Comparison of ENCODE assay signal across 20 cellular contexts in genomic region chr2:132776271-132776670, GRCh38.
"Had no signal": no experiment of that assay in that cellular context is flagged by ENCODE, and none has a peak within 500 bp of the region (broad histone marks: within the 10 kb centered on the region; RNA-seq: fewer than 3 reads in every experiment).

No MANE protein-coding gene starts in this region.

- H3K27ac Mint-ChIP-seq: activated CD4-positive, alpha-beta memory T cell treated with anti-CD3 and anti-CD28 coated beads, Interleukin-2, amount 10 ng/mL, durations not matched to agents 7 days and 5 days; activated naive CD4-positive, alpha-beta T cell treated with anti-CD3 and anti-CD28 coated beads, Interleukin-2, amount 10 ng/mL, durations not matched to agents 7 days and 5 days; activated T-cell treated with anti-CD3 and anti-CD28 coated beads, Interleukin-2, amount 50 U/mL, for 72 hours; dendritic cell treated with granulocyte-macrophage colony-stimulating factor and Interleukin-4, amounts not matched to agents 40 ng/mL and 50 ng/mL, for 4 days; memory B cell; T-helper 1 cell treated with Interleukin-12 subunit alpha and Interleukin-12 subunit beta and Interleukin-4 antibody, amounts not matched to agents 30 μg/mL and 1 μg/mL, for 36 hours had no signal

- H3K27me3 Mint-ChIP-seq: activated CD4-positive, alpha-beta memory T cell treated with anti-CD3 and anti-CD28 coated beads, Interleukin-2, amount 10 ng/mL, durations not matched to agents 7 days and 5 days; activated naive CD4-positive, alpha-beta T cell treated with anti-CD3 and anti-CD28 coated beads, Interleukin-2, amount 10 ng/mL, durations not matched to agents 7 days and 5 days; dendritic cell treated with granulocyte-macrophage colony-stimulating factor and Interleukin-4, amounts not matched to agents 40 ng/mL and 50 ng/mL, for 4 days; memory B cell had no signal

- DNase-seq: activated CD4-positive, alpha-beta memory T cell treated with anti-CD3 and anti-CD28 coated beads, Interleukin-2, amount 10 ng/mL, durations not matched to agents 7 days and 5 days; activated CD4-positive, alpha-beta T cell treated with anti-CD3 and anti-CD28 coated beads for 4 hours; activated CD4-positive, CD25-positive, alpha-beta regulatory T cell; activated effector memory CD4-positive, alpha-beta T cell treated with Interleukin-2 at 50 U/mL for 16 hours; activated naive CD4-positive, alpha-beta T cell treated with anti-CD3 and anti-CD28 coated beads, Interleukin-2, amount 10 ng/mL, durations not matched to agents 7 days and 5 days; activated T-cell treated with anti-CD3 and anti-CD28 coated beads, Interleukin-2, amount 50 U/mL, for 72 hours; amygdala; effector CD4-positive, alpha-beta T cell; erythroblast; foreskin keratinocyte; left cardiac atrium; occipital lobe; right lobe of liver; stimulated activated CD4-positive, alpha-beta T cell treated with anti-CD3 and anti-CD28 coated beads, Interleukin-1b, Interleukin-23, amount 100 ng/mL, for 48 hours; stomach; T1000 had no signal

- H3K9me3 Mint-ChIP-seq: activated CD4-positive, alpha-beta memory T cell treated with anti-CD3 and anti-CD28 coated beads, Interleukin-2, amount 10 ng/mL, durations not matched to agents 7 days and 5 days; activated naive CD4-positive, alpha-beta T cell treated with anti-CD3 and anti-CD28 coated beads, Interleukin-2, amount 10 ng/mL, durations not matched to agents 7 days and 5 days; activated T-cell treated with anti-CD3 and anti-CD28 coated beads, Interleukin-2, amount 50 U/mL, for 72 hours; dendritic cell treated with granulocyte-macrophage colony-stimulating factor and Interleukin-4, amounts not matched to agents 40 ng/mL and 50 ng/mL, for 4 days; memory B cell; neural crest cell; T-helper 1 cell treated with Interleukin-12 subunit alpha and Interleukin-12 subunit beta and Interleukin-4 antibody, amounts not matched to agents 30 μg/mL and 1 μg/mL, for 36 hours had no signal

- H3K36me3 Mint-ChIP-seq: activated naive CD4-positive, alpha-beta T cell treated with anti-CD3 and anti-CD28 coated beads, Interleukin-2, amount 10 ng/mL, durations not matched to agents 7 days and 5 days; memory B cell had no signal

- ATAC-seq: activated T-cell treated with anti-CD3 and anti-CD28 coated beads, Interleukin-2, amount 50 U/mL, for 72 hours; foreskin keratinocyte; left cardiac atrium; right lobe of liver had no signal

- H3K4me3 Mint-ChIP-seq: activated CD4-positive, alpha-beta memory T cell treated with anti-CD3 and anti-CD28 coated beads, Interleukin-2, amount 10 ng/mL, durations not matched to agents 7 days and 5 days; activated naive CD4-positive, alpha-beta T cell treated with anti-CD3 and anti-CD28 coated beads, Interleukin-2, amount 10 ng/mL, durations not matched to agents 7 days and 5 days; activated T-cell treated with anti-CD3 and anti-CD28 coated beads, Interleukin-2, amount 50 U/mL, for 72 hours; dendritic cell treated with granulocyte-macrophage colony-stimulating factor and Interleukin-4, amounts not matched to agents 40 ng/mL and 50 ng/mL, for 4 days; memory B cell; neural crest cell; T-helper 1 cell treated with Interleukin-12 subunit alpha and Interleukin-12 subunit beta and Interleukin-4 antibody, amounts not matched to agents 30 μg/mL and 1 μg/mL, for 36 hours had no signal

- H3K4me1 Mint-ChIP-seq: activated CD4-positive, alpha-beta memory T cell treated with anti-CD3 and anti-CD28 coated beads, Interleukin-2, amount 10 ng/mL, durations not matched to agents 7 days and 5 days; activated naive CD4-positive, alpha-beta T cell treated with anti-CD3 and anti-CD28 coated beads, Interleukin-2, amount 10 ng/mL, durations not matched to agents 7 days and 5 days; memory B cell; neural crest cell had no signal
